Comparison of ENCODE assay signal across 16 cellular contexts in the genomic region with DNA sequence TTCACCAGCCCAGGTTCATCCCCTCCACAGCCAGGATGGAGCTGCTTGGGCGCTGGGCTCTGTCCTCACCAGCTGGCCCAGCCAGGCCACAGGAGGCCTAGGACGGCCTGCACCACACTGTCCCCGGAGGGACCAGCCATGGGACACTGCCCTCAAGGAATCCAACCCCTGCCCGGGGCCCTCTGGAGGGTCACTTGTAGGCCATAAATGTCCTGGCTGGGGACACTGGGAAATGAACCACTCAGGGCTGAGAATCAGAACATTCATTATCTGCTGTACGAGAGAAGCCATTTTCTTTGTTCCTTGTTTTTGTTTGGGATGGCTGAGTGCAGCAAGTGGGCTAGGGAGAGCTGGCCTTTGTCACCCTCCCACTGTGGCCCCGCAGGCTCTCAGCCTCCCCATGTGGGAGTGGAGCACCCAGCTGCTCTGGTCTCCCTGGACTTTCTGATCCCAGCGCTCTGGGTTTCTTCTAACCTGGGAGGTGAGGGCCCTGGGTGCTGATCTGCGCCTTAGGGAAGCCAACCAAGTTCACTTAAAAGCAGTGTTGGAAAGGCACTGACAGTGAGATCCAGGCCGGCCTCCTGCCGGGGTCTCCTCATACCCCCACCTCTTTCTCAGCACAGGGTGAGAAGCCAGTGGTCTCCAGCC. TPM values are rescaled to one million over a fixed set of nuclear protein-coding genes. Genes with fewer than 3 reads are reported as not detected.
"Had no signal": no experiment of that assay in that cellular context is flagged by ENCODE, and none has a peak within 500 bp of the region (broad histone marks: within the 10 kb centered on the region; RNA-seq: fewer than 3 reads in every experiment).

No MANE protein-coding gene starts in this region.

- H3K4me3 Mint-ChIP-seq: activated CD4-positive, alpha-beta memory T cell treated with anti-CD3 and anti-CD28 coated beads, Interleukin-2, amount 10 ng/mL, durations not matched to agents 7 days and 5 days; activated CD4-positive, alpha-beta T cell treated with anti-CD3 and anti-CD28 coated beads for 36 hours; activated naive CD8-positive, alpha-beta T cell treated with anti-CD3 and anti-CD28 coated beads for 36 hours; memory B cell; T-cell; type B pancreatic cell had no signal

- H3K36me3 Mint-ChIP-seq: activated naive CD8-positive, alpha-beta T cell treated with anti-CD3 and anti-CD28 coated beads for 36 hours; T-cell; type B pancreatic cell had no signal

- ATAC-seq: activated CD4-positive, alpha-beta T cell treated with anti-CD3 and anti-CD28 coated beads for 36 hours had no signal

- H3K4me1 Mint-ChIP-seq: memory B cell had no signal

- H3K9me3 ChIP-seq: heart left ventricle had no signal

- DNase-seq: activated CD4-positive, alpha-beta memory T cell treated with anti-CD3 and anti-CD28 coated beads, Interleukin-2, amount 10 ng/mL, durations not matched to agents 7 days and 5 days; activated CD4-positive, alpha-beta T cell treated with anti-CD3 and anti-CD28 coated beads for 36 hours; activated gamma-delta T cell; activated naive CD8-positive, alpha-beta T cell treated with anti-CD3 and anti-CD28 coated beads for 36 hours; activated T-cell treated with anti-CD3 and anti-CD28 coated beads, Interleukin-2, amount 50 U/mL, for 48 hours; heart left ventricle; stimulated activated naive CD4-positive, alpha-beta T cell; T-cell; T1000 had no signal

- H3K27me3 Mint-ChIP-seq: activated CD4-positive, alpha-beta memory T cell treated with anti-CD3 and anti-CD28 coated beads, Interleukin-2, amount 10 ng/mL, durations not matched to agents 7 days and 5 days; activated CD4-positive, alpha-beta T cell treated with anti-CD3 and anti-CD28 coated beads for 36 hours; activated naive CD8-positive, alpha-beta T cell treated with anti-CD3 and anti-CD28 coated beads for 36 hours; memory B cell; T-cell; type B pancreatic cell had no signal

- H3K27me3 ChIP-seq: heart left ventricle had no signal

- H3K27ac Mint-ChIP-seq: activated CD4-positive, alpha-beta memory T cell treated with anti-CD3 and anti-CD28 coated beads, Interleukin-2, amount 10 ng/mL, durations not matched to agents 7 days and 5 days; activated CD4-positive, alpha-beta T cell treated with anti-CD3 and anti-CD28 coated beads for 36 hours; activated naive CD8-positive, alpha-beta T cell treated with anti-CD3 and anti-CD28 coated beads for 36 hours; memory B cell; T-cell; type B pancreatic cell had no signal

- H3K27ac ChIP-seq: VCaP had no signal

- H3K4me3 ChIP-seq: heart left ventricle had no signal

- FAIRE-seq: bronchial epithelial cell, frontal cortex, islet of Langerhans had no signal

- H3K9me3 Mint-ChIP-seq: memory B cell, type B pancreatic cell had no signal

- H3K36me3 ChIP-seq: heart left ventricle had no signal

RNA-seq across cellular contexts. Expression of a gene that starts 9.9 kb away (rescaled TPM):
- total RNA-seq: activated CD4-positive, alpha-beta T cell treated with anti-CD3 and anti-CD28 coated beads for 36 hours; left lobe of liver had no signal
- polyA plus RNA-seq: heart left ventricle had no signal
